Comparison of ENCODE assay signal across 8 cellular contexts in genomic region chr5:147464211-147464610, GRCh38. TPM values are rescaled to one million over a fixed set of nuclear protein-coding genes. Genes with fewer than 3 reads are reported as not detected.
DNase-seq lines count a peak whose midpoint lies in the region; ATAC-seq and TF ChIP-seq lines count a peak whose summit lies in the region.

No MANE protein-coding gene starts in this region.

- no peak overlapping the region for H3K4me3 ChIP-seq in esophagus muscularis mucosa
- no peak overlapping the region for H3K4me3 ChIP-seq in retinal pigment epithelial cell (ENCODE audit: low read length)

- TF ChIP-seq POLR2A in esophagus muscularis mucosa (IDR thresholded peaks at IDR 0.05; ENCODE audit: low read depth): no peak

- ATAC-seq in GM18517 (IDR thresholded peaks at IDR 0.05; ENCODE audit: unreplicated experiment) (peak; percentile 68), HG03469 (IDR thresholded peaks at IDR 0.05; ENCODE audit: unreplicated experiment) (no peak)

- intact Hi-C loops in esophagus muscularis mucosa (cut with DNase I): loop anchor here (10.0 kb wide), 1 partner anchor 239 kb away; no protein-coding TSS in a partner anchor

- H3K9me3 ChIP-seq in esophagus muscularis mucosa: no peaks in the 10 kb centered on the region

- no peaks in the 10 kb centered on the region for H3K36me3 ChIP-seq in esophagus muscularis mucosa

- no peaks in the 10 kb centered on the region for H3K27me3 ChIP-seq in esophagus muscularis mucosa

- peak; percentile 19 for DNase-seq in NCI-H146 treated with DMSO at 0.1 percent for 48 hours (lab: John Stamatoyannopoulos, UW; ENCODE audit: unreplicated experiment)
- no peak for DNase-seq in esophagus muscularis mucosa (ENCODE audit: extremely low spot score)
- DNase-seq in retinal pigment epithelial cell (ENCODE audit: low read depth): no peak
- no peak for DNase-seq in NK-92 treated with Interleukin-12 subunit alpha and Interleukin-12 subunit beta, amount 100 ng/mL, for 24 hours (lab: John Stamatoyannopoulos, UW)
- no peak for DNase-seq in NCI-H1930 (lab: John Stamatoyannopoulos, UW)
- DNase-seq in GM19238 (ENCODE audit: insufficient read length, low spot score): no peak

- TF ChIP-seq CTCF in esophagus muscularis mucosa (IDR thresholded peaks at IDR 0.05) (peak; percentile 29 to 54 (median 32)), retinal pigment epithelial cell (conservative IDR thresholded peaks at IDR 0.05; ENCODE audit: low read depth, low read length) (peak; percentile 61)

- peak overlapping the region in 1 of 4 donors; percentile 17 for H3K27ac ChIP-seq in esophagus muscularis mucosa (replicated peaks in 1 of 4)

- no peak for TF ChIP-seq EP300 in esophagus muscularis mucosa (IDR thresholded peaks at IDR 0.05)

- 81% methylated on average over 5 of the region's 5 CpGs for WGBS in esophagus muscularis mucosa

- H3K4me1 ChIP-seq in esophagus muscularis mucosa: peaks cover 0 to 51% (median 39%) of the 10 kb centered on the region in 4 donors

RNA-seq across cellular contexts. Expression of gene DPYSL3, which starts 45.7 kb away (rescaled TPM):
- total RNA-seq in esophagus muscularis mucosa: 100 to 1,000 TPM; 295 to 449 (median 378) TPM
